In the genomic region with DNA sequence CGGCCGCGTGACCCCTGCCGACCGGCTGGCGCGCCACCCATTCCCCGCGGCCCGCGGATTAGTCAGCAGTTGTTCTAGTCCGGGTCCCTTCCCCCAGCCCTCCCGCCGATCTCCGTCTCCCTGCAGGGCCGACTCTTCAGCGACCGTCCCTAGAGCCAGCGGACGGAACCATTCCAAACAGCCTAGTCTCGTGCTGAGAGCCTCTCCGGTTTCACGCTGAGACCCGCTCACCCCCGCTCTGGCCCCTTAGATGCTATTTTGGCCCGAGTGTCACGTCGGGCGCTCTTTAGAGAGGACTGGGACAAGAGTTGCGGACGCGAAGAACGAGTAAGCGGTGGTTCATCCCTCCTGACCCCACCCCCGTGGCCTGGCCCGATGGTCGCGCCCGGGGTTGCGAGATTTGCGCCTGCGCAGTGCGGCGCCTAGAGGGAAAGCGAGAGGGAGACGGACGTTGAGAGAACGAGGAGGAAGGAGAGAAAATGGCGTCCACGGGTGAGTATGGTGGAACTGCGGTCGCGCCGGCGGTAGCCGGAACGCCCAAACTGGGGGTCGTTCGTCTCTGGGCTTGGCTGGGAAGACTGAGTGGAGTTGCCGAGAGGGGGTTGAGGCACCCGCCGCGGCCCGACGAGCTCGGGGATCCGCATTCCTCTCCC, we compare ENCODE assay signal across 8 cellular contexts. TPM values are rescaled to one million over a fixed set of nuclear protein-coding genes. Genes with fewer than 3 reads are reported as not detected.
DNase-seq lines count a peak whose midpoint lies in the region; ATAC-seq and TF ChIP-seq lines count a peak whose summit lies in the region.

A gene with protein sequence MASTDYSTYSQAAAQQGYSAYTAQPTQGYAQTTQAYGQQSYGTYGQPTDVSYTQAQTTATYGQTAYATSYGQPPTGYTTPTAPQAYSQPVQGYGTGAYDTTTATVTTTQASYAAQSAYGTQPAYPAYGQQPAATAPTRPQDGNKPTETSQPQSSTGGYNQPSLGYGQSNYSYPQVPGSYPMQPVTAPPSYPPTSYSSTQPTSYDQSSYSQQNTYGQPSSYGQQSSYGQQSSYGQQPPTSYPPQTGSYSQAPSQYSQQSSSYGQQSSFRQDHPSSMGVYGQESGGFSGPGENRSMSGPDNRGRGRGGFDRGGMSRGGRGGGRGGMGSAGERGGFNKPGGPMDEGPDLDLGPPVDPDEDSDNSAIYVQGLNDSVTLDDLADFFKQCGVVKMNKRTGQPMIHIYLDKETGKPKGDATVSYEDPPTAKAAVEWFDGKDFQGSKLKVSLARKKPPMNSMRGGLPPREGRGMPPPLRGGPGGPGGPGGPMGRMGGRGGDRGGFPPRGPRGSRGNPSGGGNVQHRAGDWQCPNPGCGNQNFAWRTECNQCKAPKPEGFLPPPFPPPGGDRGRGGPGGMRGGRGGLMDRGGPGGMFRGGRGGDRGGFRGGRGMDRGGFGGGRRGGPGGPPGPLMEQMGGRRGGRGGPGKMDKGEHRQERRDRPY (plus strand): TSS at position 411 of the 653 bp plus-strand sequence. CDS start 69 bp downstream, at position 480.
A gene (minus strand): TSS at position 124 of the 653 bp plus-strand sequence. CDS start 2,355 bp downstream, outside the sequence.

- DNase-seq in DMS 273 treated with DMSO at 0.1 percent for 48 hours (lab: John Stamatoyannopoulos, UW) (peak; percentile 77), OCI-M2 (lab: John Stamatoyannopoulos, UW; ENCODE audit: unreplicated experiment) (peak; percentile 72), activated T-cell treated with anti-CD3 and anti-CD28 coated beads for 4 hours (peak; percentile 96), epithelial cell of prostate (ENCODE audit: low read depth, low spot score) (peak; percentile 83), mucosa of descending colon (peak; percentile 95 to 98 (median 97))
- DNase-seq in stimulated activated CD8-positive, alpha-beta memory T cell treated with anti-CD3 and anti-CD28 coated beads, Interleukin-4, amount 100 ng/mL, for 1 hour (ENCODE audit: low read depth in 2 of 2, low spot score in 1 of 2) = peak; percentile 94

- no peak for TF ChIP-seq CTCF in mucosa of descending colon (IDR thresholded peaks at IDR 0.05)

- no peak for TF ChIP-seq RAD21 in Ishikawa (IDR thresholded peaks at IDR 0.05; ENCODE audit: low read depth)

- TF ChIP-seq EP300 in Ishikawa (IDR thresholded peaks at IDR 0.05; ENCODE audit: borderline replicate concordance) = no peak

- intact Hi-C loops in mucosa of descending colon (cut with DNase I, micrococcal nuclease) = no loop called here

- H3K4me3 ChIP-seq in mucosa of descending colon = peak within 1 kb of the TSS; percentile 56

- no peaks in the 10 kb centered on the region for H3K9me3 ChIP-seq in mucosa of descending colon

- peak within 1 kb of the TSS; percentile 76 for H3K27ac ChIP-seq in epithelial cell of prostate

- ATAC-seq in GM21576 (IDR thresholded peaks at IDR 0.05; ENCODE audit: unreplicated experiment) (peak; percentile 76), mucosa of descending colon (peak; percentile 92)

- H3K36me3 ChIP-seq in mucosa of descending colon (ENCODE audit: low read depth) = no peaks in the 10 kb centered on the region

- H3K4me1 ChIP-seq in mucosa of descending colon (ENCODE audit: low read depth) = peaks cover 33% of the 10 kb centered on the region

TF ChIP-seq in Ishikawa, 13 proteins besides CTCF, POLR2A, EP300 and RAD21:
- peak; percentile 88 for TF ChIP-seq YY1 (IDR thresholded peaks at IDR 0.05; ENCODE audit: low read depth)
- TF ChIP-seq FOXM1 (IDR thresholded peaks at IDR 0.05; ENCODE audit: borderline replicate concordance, low read depth) = no peak
- no peak for TF ChIP-seq CEBPB (IDR thresholded peaks at IDR 0.05)
- TF ChIP-seq, protein P1, sequence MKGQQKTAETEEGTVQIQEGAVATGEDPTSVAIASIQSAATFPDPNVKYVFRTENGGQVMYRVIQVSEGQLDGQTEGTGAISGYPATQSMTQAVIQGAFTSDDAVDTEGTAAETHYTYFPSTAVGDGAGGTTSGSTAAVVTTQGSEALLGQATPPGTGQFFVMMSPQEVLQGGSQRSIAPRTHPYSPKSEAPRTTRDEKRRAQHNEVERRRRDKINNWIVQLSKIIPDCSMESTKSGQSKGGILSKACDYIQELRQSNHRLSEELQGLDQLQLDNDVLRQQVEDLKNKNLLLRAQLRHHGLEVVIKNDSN (IDR thresholded peaks at IDR 0.05) = peak; percentile 52; the same call in 1 of the 2 replicates
- TF ChIP-seq, protein P2, sequence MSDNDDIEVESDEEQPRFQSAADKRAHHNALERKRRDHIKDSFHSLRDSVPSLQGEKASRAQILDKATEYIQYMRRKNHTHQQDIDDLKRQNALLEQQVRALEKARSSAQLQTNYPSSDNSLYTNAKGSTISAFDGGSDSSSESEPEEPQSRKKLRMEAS (IDR thresholded peaks at IDR 0.05) = 0 out of 2 replicates have a peak, but pooled peaks have one; percentile 38
- peak; percentile 97 for TF ChIP-seq TAF1 (IDR thresholded peaks at IDR 0.05; ENCODE audit: low read depth)
- TF ChIP-seq, protein P3, sequence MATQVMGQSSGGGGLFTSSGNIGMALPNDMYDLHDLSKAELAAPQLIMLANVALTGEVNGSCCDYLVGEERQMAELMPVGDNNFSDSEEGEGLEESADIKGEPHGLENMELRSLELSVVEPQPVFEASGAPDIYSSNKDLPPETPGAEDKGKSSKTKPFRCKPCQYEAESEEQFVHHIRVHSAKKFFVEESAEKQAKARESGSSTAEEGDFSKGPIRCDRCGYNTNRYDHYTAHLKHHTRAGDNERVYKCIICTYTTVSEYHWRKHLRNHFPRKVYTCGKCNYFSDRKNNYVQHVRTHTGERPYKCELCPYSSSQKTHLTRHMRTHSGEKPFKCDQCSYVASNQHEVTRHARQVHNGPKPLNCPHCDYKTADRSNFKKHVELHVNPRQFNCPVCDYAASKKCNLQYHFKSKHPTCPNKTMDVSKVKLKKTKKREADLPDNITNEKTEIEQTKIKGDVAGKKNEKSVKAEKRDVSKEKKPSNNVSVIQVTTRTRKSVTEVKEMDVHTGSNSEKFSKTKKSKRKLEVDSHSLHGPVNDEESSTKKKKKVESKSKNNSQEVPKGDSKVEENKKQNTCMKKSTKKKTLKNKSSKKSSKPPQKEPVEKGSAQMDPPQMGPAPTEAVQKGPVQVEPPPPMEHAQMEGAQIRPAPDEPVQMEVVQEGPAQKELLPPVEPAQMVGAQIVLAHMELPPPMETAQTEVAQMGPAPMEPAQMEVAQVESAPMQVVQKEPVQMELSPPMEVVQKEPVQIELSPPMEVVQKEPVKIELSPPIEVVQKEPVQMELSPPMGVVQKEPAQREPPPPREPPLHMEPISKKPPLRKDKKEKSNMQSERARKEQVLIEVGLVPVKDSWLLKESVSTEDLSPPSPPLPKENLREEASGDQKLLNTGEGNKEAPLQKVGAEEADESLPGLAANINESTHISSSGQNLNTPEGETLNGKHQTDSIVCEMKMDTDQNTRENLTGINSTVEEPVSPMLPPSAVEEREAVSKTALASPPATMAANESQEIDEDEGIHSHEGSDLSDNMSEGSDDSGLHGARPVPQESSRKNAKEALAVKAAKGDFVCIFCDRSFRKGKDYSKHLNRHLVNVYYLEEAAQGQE (IDR thresholded peaks at IDR 0.05; ENCODE audit: low read depth) = no peak
- TF ChIP-seq TCF12 (IDR thresholded peaks at IDR 0.05; ENCODE audit: low read depth) = peak; percentile 67
- TF ChIP-seq NFIC (IDR thresholded peaks at IDR 0.05) = peak; percentile 51; the same call in 1 of the 2 replicates

RNA-seq across cellular contexts. Expression of the first gene that starts in this region (rescaled TPM):
- 100 to 1,000 TPM; 176 to 227 (median 179) TPM for total RNA-seq in mucosa of descending colon

RNA-seq across cellular contexts. Expression of the second gene that starts in this region (rescaled TPM):
- 10 to 100 TPM; 13.3 to 26.1 (median 19.1) TPM for total RNA-seq in mucosa of descending colon

Comparison
In these comparisons a context has a peak if more than half of its experiments do, and no peak if none do; other contexts are left out.
1. Peak in every context shown above with its lines: DNase-seq, ATAC-seq, H3K4me3 ChIP-seq and H3K27ac ChIP-seq.